ENCODE assay signal across 9 cellular contexts in genomic region chr4:75180790-75181776, GRCh38.
DNase-seq lines count a peak whose midpoint lies in the region; ATAC-seq lines count a peak whose summit lies in the region.
"Had no signal": no experiment of that assay in that cellular context is flagged by ENCODE, and none has a peak within 500 bp of the region (broad histone marks: within the 10 kb centered on the region; RNA-seq: fewer than 3 reads in every experiment).

No MANE protein-coding gene starts in this region.

- no peaks in the 10 kb centered on the region for H3K4me1 ChIP-seq in CD4-positive, alpha-beta memory T cell (ENCODE audit: insufficient read depth, low read length)

- CTCF ChIA-PET in CD4-positive, alpha-beta memory T cell (lab: Charles Lee; ENCODE audit: partially characterized antibody) = no interaction called here

- H3K9me3 Mint-ChIP-seq in CD4-positive, alpha-beta memory T cell = peaks cover 4 to 21% (median 7%) of the 10 kb centered on the region in 8 donors

- H3K4me3 ChIP-seq in CD4-positive, alpha-beta memory T cell (ENCODE audit: low read length in 2 of 2) = no peak overlapping the region

- H3K4me1 Mint-ChIP-seq in CD4-positive, alpha-beta memory T cell = no peaks in the 10 kb centered on the region

- no peaks in the 10 kb centered on the region for H3K27me3 ChIP-seq in CD4-positive, alpha-beta memory T cell (ENCODE audit: insufficient read depth, low read length)

- no peaks in the 10 kb centered on the region for H3K36me3 Mint-ChIP-seq in CD4-positive, alpha-beta memory T cell

- ATAC-seq in GM18873 (IDR thresholded peaks at IDR 0.05; ENCODE audit: low FRiP score, unreplicated experiment) = peak; percentile 83
- peak; percentile 74 for ATAC-seq in HG02970 (IDR thresholded peaks at IDR 0.05; ENCODE audit: low FRiP score, unreplicated experiment)

- no peaks in the 10 kb centered on the region for H3K9me3 ChIP-seq in CD4-positive, alpha-beta memory T cell (ENCODE audit: control insufficient read depth in 1 of 2, low read length in 2 of 2)

- DNase-seq in OCI-M1 (lab: John Stamatoyannopoulos, UW) = peak; percentile 80
- DNase-seq in renal cortical epithelial cell (ENCODE audit: low read depth) = peak; percentile 2
- no peak for DNase-seq in CD4-positive, alpha-beta memory T cell
- DNase-seq in DMS 273 treated with DMSO at 0.1 percent for 48 hours (lab: John Stamatoyannopoulos, UW) = no peak
- DNase-seq in stimulated activated CD4-positive, alpha-beta T cell treated with anti-CD3 and anti-CD28 coated beads, Interleukin-4, amount 100 ng/mL, for 1 hour = no peak
- DNase-seq in NCI-H1436 (lab: John Stamatoyannopoulos, UW) = no peak
- DNase-seq: NCI-H446 treated with DMSO at 0.1 percent for 48 hours had no signal

- H3K4me3 Mint-ChIP-seq in CD4-positive, alpha-beta memory T cell = no peak overlapping the region

- H3K27ac Mint-ChIP-seq in CD4-positive, alpha-beta memory T cell = no peak overlapping the region

- no peaks in the 10 kb centered on the region for H3K36me3 ChIP-seq in CD4-positive, alpha-beta memory T cell (ENCODE audit: insufficient read depth, low read length)

- POLR2A ChIA-PET in CD4-positive, alpha-beta memory T cell (lab: Charles Lee; ENCODE audit: partially characterized antibody) = no interaction called here

- no peaks in the 10 kb centered on the region for H3K27me3 Mint-ChIP-seq in CD4-positive, alpha-beta memory T cell

- intact Hi-C loops in CD4-positive, alpha-beta memory T cell (cut with micrococcal nuclease) = no loop called here

- H3K27ac ChIP-seq in CD4-positive, alpha-beta memory T cell (ENCODE audit: low read depth, low read length) = no peak overlapping the region

Comparison
In these comparisons a context has a peak if more than half of its experiments do, and no peak if none do; other contexts are left out.
1. DNase-seq: peak in OCI-M1 (single experiment) and renal cortical epithelial cell (single experiment); none in CD4-positive, alpha-beta memory T cell (0 of 5), DMS 273 treated with DMSO at 0.1 percent for 48 hours (single experiment), stimulated activated CD4-positive, alpha-beta T cell treated with anti-CD3 and anti-CD28 coated beads, Interleukin-4, amount 100 ng/mL, for 1 hour (single experiment) and NCI-H1436 (single experiment).